Comparison of ENCODE assay signal across 8 cellular contexts in the genomic region with DNA sequence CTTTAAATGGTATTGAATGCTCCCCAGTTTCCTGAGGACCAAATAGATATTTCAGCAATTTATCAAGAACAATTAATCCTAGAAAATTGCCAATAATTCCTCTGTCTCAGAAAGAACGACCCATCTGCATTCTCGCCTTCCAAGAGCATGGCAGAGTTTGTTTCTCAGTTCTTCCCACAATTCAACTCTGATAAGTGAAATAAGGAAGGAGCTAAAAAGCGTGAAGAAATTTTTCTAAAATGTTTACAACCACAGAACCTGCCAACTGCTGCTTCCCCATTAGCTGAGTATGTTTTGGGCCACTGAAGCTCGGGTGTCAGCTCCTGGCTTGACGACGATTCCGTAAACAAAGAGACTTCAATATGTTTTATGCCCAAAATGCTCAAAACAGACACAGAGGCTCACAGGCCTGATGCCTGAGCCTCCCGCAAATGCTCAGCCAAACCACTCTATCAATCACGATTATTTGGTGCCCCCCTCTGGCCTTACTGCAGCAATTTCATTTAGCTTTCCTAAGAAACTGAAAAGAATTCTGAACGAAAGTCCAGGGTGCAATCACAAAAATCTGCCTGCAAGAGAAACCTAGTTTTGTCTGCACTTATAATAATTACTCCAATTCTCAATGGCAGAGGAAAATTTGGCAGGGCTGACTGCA.
DNase-seq lines count a peak whose midpoint lies in the region; ATAC-seq, FAIRE-seq and TF ChIP-seq lines count a peak whose summit lies in the region.

No MANE protein-coding gene starts in this region.

- no peaks in the 10 kb centered on the region for H3K36me3 Mint-ChIP-seq in activated T-helper 2 cell treated with anti-CD3 and anti-CD28 coated beads, Interferon-gamma antibody, Interleukin-2, Interleukin-4, amounts not matched to agents 10 μg/mL and 5 μg/mL and 100 μg/mL, durations not matched to agents 14 hours and 24 hours and 36 hours (ENCODE audit: low read depth)

- H3K4me1 Mint-ChIP-seq in activated T-helper 2 cell treated with anti-CD3 and anti-CD28 coated beads, Interferon-gamma antibody, Interleukin-2, Interleukin-4, amounts not matched to agents 10 μg/mL and 5 μg/mL and 100 μg/mL, durations not matched to agents 14 hours and 24 hours and 36 hours (ENCODE audit: low read depth) = no peaks in the 10 kb centered on the region

- ATAC-seq in GM18873 (IDR thresholded peaks at IDR 0.05; ENCODE audit: low FRiP score, unreplicated experiment) = no peak
- no peak for ATAC-seq in left colon

- intact Hi-C loops in activated T-helper 2 cell treated with anti-CD3 and anti-CD28 coated beads, Interferon-gamma antibody, Interleukin-2, Interleukin-4, amounts not matched to agents 10 μg/mL and 5 μg/mL and 100 μg/mL, durations not matched to agents 14 hours and 24 hours and 36 hours (cut with micrococcal nuclease) = no loop called here
- intact Hi-C loops in left colon (cut with DNase I, micrococcal nuclease) = no loop called here

- no peak overlapping the region for H3K4me3 Mint-ChIP-seq in activated T-helper 2 cell treated with anti-CD3 and anti-CD28 coated beads, Interferon-gamma antibody, Interleukin-2, Interleukin-4, amounts not matched to agents 10 μg/mL and 5 μg/mL and 100 μg/mL, durations not matched to agents 14 hours and 24 hours and 36 hours (ENCODE audit: low read depth)

- FAIRE-seq in H54 (lab: Jason Lieb, UNC) = peak; percentile 97

- no peak for TF ChIP-seq POLR2A in H54 (IDR thresholded peaks at IDR 0.05; ENCODE audit: low read depth, low read length)

- H3K9me3 Mint-ChIP-seq in activated T-helper 2 cell treated with anti-CD3 and anti-CD28 coated beads, Interferon-gamma antibody, Interleukin-2, Interleukin-4, amounts not matched to agents 10 μg/mL and 5 μg/mL and 100 μg/mL, durations not matched to agents 14 hours and 24 hours and 36 hours = no peaks in the 10 kb centered on the region

- H3K27me3 Mint-ChIP-seq in activated T-helper 2 cell treated with anti-CD3 and anti-CD28 coated beads, Interferon-gamma antibody, Interleukin-2, Interleukin-4, amounts not matched to agents 10 μg/mL and 5 μg/mL and 100 μg/mL, durations not matched to agents 14 hours and 24 hours and 36 hours (ENCODE audit: low read depth) = peaks cover 3% of the 10 kb centered on the region

- no peak overlapping the region for H3K27ac Mint-ChIP-seq in activated T-helper 2 cell treated with anti-CD3 and anti-CD28 coated beads, Interferon-gamma antibody, Interleukin-2, Interleukin-4, amounts not matched to agents 10 μg/mL and 5 μg/mL and 100 μg/mL, durations not matched to agents 14 hours and 24 hours and 36 hours

- DNase-seq in COLO668 (lab: John Stamatoyannopoulos, UW; ENCODE audit: unreplicated experiment) (peak; percentile 9), H54 (ENCODE audit: insufficient read length, low spot score) (peak; percentile 40), NCI-H748 (lab: John Stamatoyannopoulos, UW; ENCODE audit: unreplicated experiment) (peak; percentile 68), brain pericyte (ENCODE audit: low read depth, low spot score) (peak; percentile 31), kidney glomerular epithelial cell (lab: John Stamatoyannopoulos, UW) (peak; percentile 65), left colon (no peak)
- DNase-seq in activated T-helper 2 cell treated with anti-CD3 and anti-CD28 coated beads, Interferon-gamma antibody, Interleukin-2, Interleukin-4, amounts not matched to agents 10 μg/mL and 5 μg/mL and 100 μg/mL, durations not matched to agents 14 hours and 24 hours and 36 hours (ENCODE audit: low spot score) = no peak

Comparison
In these comparisons a context has a peak if more than half of its experiments do, and no peak if none do; other contexts are left out.
1. DNase-seq: peak in COLO668 (single experiment), H54 (single experiment), NCI-H748 (single experiment), brain pericyte (single experiment) and kidney glomerular epithelial cell (single experiment); none in activated T-helper 2 cell treated with anti-CD3 and anti-CD28 coated beads, Interferon-gamma antibody, Interleukin-2, Interleukin-4, amounts not matched to agents 10 μg/mL and 5 μg/mL and 100 μg/mL, durations not matched to agents 14 hours and 24 hours and 36 hours (single experiment) and left colon (0 of 2).